Comparison of ENCODE assay signal across 25 cellular contexts in the genomic region with DNA sequence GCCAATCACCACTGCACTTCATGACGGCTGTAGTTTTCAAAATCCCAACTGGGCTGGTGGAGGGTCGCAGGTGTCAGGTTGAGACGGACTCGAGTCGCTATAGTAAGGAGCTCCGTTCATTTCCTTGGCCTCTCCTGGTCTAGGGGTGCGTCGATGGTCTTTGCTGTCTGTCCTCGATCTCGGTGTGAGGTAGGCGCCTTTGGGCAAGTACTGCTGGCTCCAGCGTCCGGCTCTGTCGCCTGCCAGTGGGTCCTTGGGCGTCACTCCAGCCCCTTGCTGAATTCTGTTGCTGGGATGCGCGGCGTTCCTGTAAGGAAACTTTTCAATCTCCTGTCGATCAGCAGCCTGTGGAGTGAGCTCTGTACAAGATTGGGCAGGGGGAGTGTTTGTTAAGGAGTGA.
"Had no signal": no experiment of that assay in that cellular context is flagged by ENCODE, and none has a peak within 500 bp of the region (broad histone marks: within the 10 kb centered on the region; RNA-seq: fewer than 3 reads in every experiment).

No MANE protein-coding gene starts in this region.

- H3K9me3 ChIP-seq: ovary, psoas muscle, right lobe of liver, sigmoid colon, suprapubic skin, testis, tibial artery, transverse colon, upper lobe of right lung, uterus had no signal

- H3K79me2 ChIP-seq: parathyroid adenoma had no signal

- H3K4me1 ChIP-seq: neural progenitor cell, parathyroid adenoma, psoas muscle, sigmoid colon, suprapubic skin, testis, tibial artery, transverse colon, upper lobe of right lung, uterus had no signal

- H2AFZ ChIP-seq: neural progenitor cell, parathyroid adenoma had no signal

- H3K36me3 ChIP-seq: neural progenitor cell, ovary, right lobe of liver, sigmoid colon, suprapubic skin, tibial artery, transverse colon, upper lobe of right lung, uterus had no signal

- H3K4me3 ChIP-seq: neural progenitor cell, ovary, psoas muscle, right lobe of liver, sigmoid colon, suprapubic skin, testis, tibial artery, transverse colon, upper lobe of right lung, uterus had no signal

- ATAC-seq: naive thymus-derived CD8-positive, alpha-beta T cell; psoas muscle; right cardiac atrium; right lobe of liver; stimulated activated memory B cell treated with anti-CD40 and anti-IgM and Interleukin-4, amounts not matched to agents 10 μg/mL and 1 μg/mL and 100 μg/mL, for 72 hours; stimulated activated naive CD8-positive, alpha-beta T cell treated with anti-CD3 and anti-CD28 coated beads, Interleukin-15, amount 100 ng/mL, for 72 hours; stimulated activated naive CD8-positive, alpha-beta T cell treated with anti-CD3 and anti-CD28 coated beads, Interleukin-15, Interleukin-2, amounts not matched to agents 100 U/mL and 50 U/mL, for 24 hours; upper lobe of right lung had no signal

- H3K27ac ChIP-seq: neural progenitor cell, ovary, parathyroid adenoma, psoas muscle, right lobe of liver, sigmoid colon, suprapubic skin, testis, tibial artery, transverse colon, upper lobe of right lung, uterus had no signal

- H3K9ac ChIP-seq: neural progenitor cell, parathyroid adenoma had no signal

- FAIRE-seq: small intestine had no signal

- H3K27me3 ChIP-seq: neural progenitor cell, ovary, right lobe of liver, sigmoid colon, suprapubic skin, testis, tibial artery, transverse colon, upper lobe of right lung, uterus had no signal

- H3K4me2 ChIP-seq: neural progenitor cell had no signal

- DNase-seq: naive thymus-derived CD8-positive, alpha-beta T cell; occipital lobe; ovary; psoas muscle; right cardiac atrium; right lobe of liver; sigmoid colon; small intestine; stimulated activated CD4-positive, alpha-beta T cell treated with anti-CD3 and anti-CD28 coated beads, Interleukin-15, amount 100 ng/mL, for 24 hours; stimulated activated CD4-positive, alpha-beta T cell treated with anti-CD3 and anti-CD28 coated beads, Interleukin-2, amount 100 ng/mL, for 24 hours; stimulated activated CD4-positive, alpha-beta T cell treated with anti-CD3 and anti-CD28 coated beads, Interleukin-2, amount 100 ng/mL, for 48 hours; stimulated activated CD4-positive, alpha-beta T cell treated with anti-CD3 and anti-CD28 coated beads, Interleukin-4, amount 100 ng/mL, for 4 hours; stimulated activated CD8-positive, alpha-beta memory T cell treated with anti-CD3 and anti-CD28 coated beads, Interleukin-4, amount 100 ng/mL, for 48 hours; stimulated activated naive CD4-positive, alpha-beta T cell; stimulated activated naive CD8-positive, alpha-beta T cell treated with anti-CD3 and anti-CD28 coated beads, Interleukin-15, amount 100 ng/mL, for 72 hours; stimulated activated naive CD8-positive, alpha-beta T cell treated with anti-CD3 and anti-CD28 coated beads, Interleukin-15, Interleukin-2, amounts not matched to agents 100 U/mL and 50 U/mL, for 24 hours; tibial artery; transverse colon; upper lobe of right lung; uterus had no signal
